ENCODE assay signal across 8 cellular contexts in the genomic region with DNA sequence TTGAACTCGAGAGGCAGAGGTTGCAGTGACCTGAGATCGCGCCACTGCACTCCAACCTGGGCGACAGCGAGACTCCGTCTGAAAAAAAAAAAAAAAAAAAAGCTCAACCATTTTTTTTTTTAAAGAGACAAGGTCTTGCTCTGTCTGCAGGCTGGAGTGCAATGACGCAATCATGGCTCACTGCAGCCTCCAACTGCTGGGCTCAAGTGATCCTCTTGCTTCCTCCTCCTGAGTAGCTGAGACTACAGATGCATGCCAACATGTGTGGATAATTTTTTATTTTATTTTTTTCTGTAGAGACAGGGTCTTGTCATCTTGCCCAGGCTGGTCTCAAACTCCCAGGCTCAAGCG. TPM values are rescaled to one million over a fixed set of nuclear protein-coding genes. Genes with fewer than 3 reads are reported as not detected.
DNase-seq lines count a peak whose midpoint lies in the region; ATAC-seq, FAIRE-seq and TF ChIP-seq lines count a peak whose summit lies in the region.

No MANE protein-coding gene starts in this region.

- no peaks in the 10 kb centered on the region for H4K20me1 ChIP-seq in hepatocyte (ENCODE audit: insufficient read depth, poor library complexity, severe bottlenecking)

- DNase-seq in Jurkat, Clone E6-1 (ENCODE audit: low read depth, low spot score) = peak; percentile 60
- peak; percentile 38 for DNase-seq in WERI-Rb-1
- peak; percentile 79 for DNase-seq in hepatocyte (ENCODE audit: low spot score)
- peak in 1 of 2 donors; percentile 92 for DNase-seq in upper lobe of left lung
- DNase-seq in frontal cortex (ENCODE audit: low spot score in 2 of 2) = no peak
- no peak for DNase-seq in AG08395 (ENCODE audit: low spot score)
- DNase-seq in stimulated activated CD4-positive, alpha-beta T cell treated with anti-CD3 and anti-CD28 coated beads, Interleukin-12 subunit alpha, Interleukin-12 subunit beta, amount 100 ng/mL, for 4 hours = no peak

- H3K27me3 ChIP-seq in ACC112 (ENCODE audit: insufficient read depth, low read length) = no peaks in the 10 kb centered on the region
- H3K27me3 ChIP-seq in WERI-Rb-1 (ENCODE audit: insufficient read depth, low read depth, severe bottlenecking) = no peaks in the 10 kb centered on the region
- no peaks in the 10 kb centered on the region for H3K27me3 ChIP-seq in hepatocyte
- H3K27me3 ChIP-seq in upper lobe of left lung = no peaks in the 10 kb centered on the region

- H2AFZ ChIP-seq in ACC112 (ENCODE audit: low read length, unreplicated experiment) (no peak overlapping the region), hepatocyte (peak overlapping the region; percentile 23)

- H3K79me2 ChIP-seq in ACC112 (ENCODE audit: control insufficient read depth, insufficient read depth, low read length, unreplicated experiment) = peaks cover 22% of the 10 kb centered on the region
- H3K79me2 ChIP-seq in hepatocyte = peaks cover 5% of the 10 kb centered on the region

- WGBS in hepatocyte (ENCODE audit: low lambda C conversion rate, missing lambda C conversion rate) = 26% methylated on average over 8 of the region's 8 CpGs
- WGBS in upper lobe of left lung, 2 donors = 27 to 37% methylated on average over 8 of the region's 8 CpGs

- TF ChIP-seq EP300 in upper lobe of left lung (IDR thresholded peaks at IDR 0.05) = no peak

- FAIRE-seq in frontal cortex (lab: Jason Lieb, UNC) = no peak

- H3K4me2 ChIP-seq in hepatocyte = peak overlapping the region; percentile 74

- TF ChIP-seq POLR2A in upper lobe of left lung (IDR thresholded peaks at IDR 0.05) = no peak

- ATAC-seq in upper lobe of left lung (ENCODE audit: low FRiP score in 2 of 2) = peak in 1 of 2 donors; percentile 59

- H3K27ac ChIP-seq in ACC112 (ENCODE audit: low read depth, low read length) (peak overlapping the region; percentile 92), WERI-Rb-1 (peak overlapping the region; percentile 31; the same call in 1 of the 2 replicates), hepatocyte (peak overlapping the region; percentile 84), upper lobe of left lung (peak overlapping the region; percentile 56 to 82 (median 79))

- H3K36me3 ChIP-seq in ACC112 (ENCODE audit: insufficient read depth, low read length) (peaks cover 5% of the 10 kb centered on the region; the same call in 1 of the 2 replicates), WERI-Rb-1 (no peaks in the 10 kb centered on the region), hepatocyte (replicated peaks; ENCODE audit: insufficient read depth, low read depth) (no peaks in the 10 kb centered on the region), upper lobe of left lung (peaks cover 0 to 50% (median 13%) of the 10 kb centered on the region in 4 donors)

- no peak overlapping the region for H3K4me3 ChIP-seq in ACC112 (ENCODE audit: low read depth, low read length)
- peak overlapping the region; percentile 28 for H3K4me3 ChIP-seq in Jurkat, Clone E6-1 (ENCODE audit: low read length)
- no peak overlapping the region; the same call in 1 of the 2 replicates for H3K4me3 ChIP-seq in WERI-Rb-1 (ENCODE audit: low read depth, low read length)
- H3K4me3 ChIP-seq in hepatocyte = no peak overlapping the region
- peak overlapping the region in 1 of 4 donors; percentile 8 for H3K4me3 ChIP-seq in upper lobe of left lung

- H3K9me2 ChIP-seq in hepatocyte (replicated peaks; ENCODE audit: insufficient read depth) = no peaks in the 10 kb centered on the region

- TF ChIP-seq CTCF in WERI-Rb-1 (IDR thresholded peaks at IDR 0.05; ENCODE audit: low read depth, low read length) = no peak
- no peak for TF ChIP-seq CTCF in hepatocyte (IDR thresholded peaks at IDR 0.05; ENCODE audit: poor library complexity)
- TF ChIP-seq CTCF in upper lobe of left lung (IDR thresholded peaks at IDR 0.05) = no peak

- peaks cover 40% of the 10 kb centered on the region for H3K4me1 ChIP-seq in ACC112 (ENCODE audit: control insufficient read depth, insufficient read depth, low read length, unreplicated experiment)
- peaks cover 26% of the 10 kb centered on the region for H3K4me1 ChIP-seq in hepatocyte (ENCODE audit: insufficient read depth)
- peaks cover 66 to 77% (median 72%) of the 10 kb centered on the region in 4 donors for H3K4me1 ChIP-seq in upper lobe of left lung

- H3K9me3 ChIP-seq in WERI-Rb-1 (ENCODE audit: severe bottlenecking) (no peaks in the 10 kb centered on the region), hepatocyte (ENCODE audit: low read depth) (no peaks in the 10 kb centered on the region), upper lobe of left lung (no peaks in the 10 kb centered on the region)

RNA-seq across cellular contexts. Expression of a gene that starts 10.3 kb away (rescaled TPM):
- polyA plus RNA-seq in Jurkat, Clone E6-1 (2012; ENCODE audit: insufficient read depth, insufficient read length) = not detected
- total RNA-seq in hepatocyte (17.8 and 20.8 TPM in 2 replicates), upper lobe of left lung (100 to 1,000 TPM in 4 of 6 donors, 10 to 100 TPM in 2; 80.7 to 426 (median 181) TPM), frontal cortex (1.2 TPM)
- 104 and 120 TPM in 2 replicates for polyA plus RNA-seq in hepatocyte

RNA-seq across cellular contexts. Expression of a gene that starts 21.8 kb away (rescaled TPM):
- 629 TPM for polyA plus RNA-seq in Jurkat, Clone E6-1 (2012; ENCODE audit: insufficient read depth, insufficient read length)
- total RNA-seq in hepatocyte (93.3 and 139 TPM in 2 replicates), upper lobe of left lung (100 to 1,000 TPM; 261 to 432 (median 282) TPM), frontal cortex (88.0 TPM)
- polyA plus RNA-seq in hepatocyte = 91.5 and 96.7 TPM in 2 replicates

RNA-seq across cellular contexts. Expression of a gene that starts 55.0 kb away (rescaled TPM):
- 337 TPM for polyA plus RNA-seq in Jurkat, Clone E6-1 (2012; ENCODE audit: insufficient read depth, insufficient read length)
- total RNA-seq in hepatocyte (140 and 143 TPM in 2 replicates), upper lobe of left lung (100 to 1,000 TPM; 194 to 455 (median 325) TPM), frontal cortex (296 TPM)
- 215 and 217 TPM in 2 replicates for polyA plus RNA-seq in hepatocyte

Comparison
In these comparisons a context has a peak if more than half of its experiments do, and no peak if none do; other contexts are left out.
1. H3K27ac ChIP-seq: peak in every context shown above with its lines; median percentile 92 in ACC112; 84 in hepatocyte; 79 in upper lobe of left lung; 31 in WERI-Rb-1.
2. DNase-seq: peak in Jurkat, Clone E6-1 (single experiment), WERI-Rb-1 (single experiment) and hepatocyte (single experiment); none in frontal cortex (0 of 2), AG08395 (single experiment) and stimulated activated CD4-positive, alpha-beta T cell treated with anti-CD3 and anti-CD28 coated beads, Interleukin-12 subunit alpha, Interleukin-12 subunit beta, amount 100 ng/mL, for 4 hours (single experiment).